ENCODE assay signal across 13 cellular contexts in genomic region chr14:92470215-92470614, GRCh38. TPM values are rescaled to one million over a fixed set of nuclear protein-coding genes. Genes with fewer than 3 reads are reported as not detected.
DNase-seq lines count a peak whose midpoint lies in the region; ATAC-seq and TF ChIP-seq lines count a peak whose summit lies in the region.
"Had no signal": no experiment of that assay in that cellular context is flagged by ENCODE, and none has a peak within 500 bp of the region (broad histone marks: within the 10 kb centered on the region; RNA-seq: fewer than 3 reads in every experiment).

No MANE protein-coding gene starts in this region.

- H3K4me1 ChIP-seq in right lobe of liver (peaks cover 0 to 8% (median 0%) of the 10 kb centered on the region in 4 donors), A673 (ENCODE audit: insufficient read depth, low read length, poor library complexity, severe bottlenecking) (no peaks in the 10 kb centered on the region)
- H3K4me1 ChIP-seq: neural progenitor cell, stomach had no signal

- H3K36me3 Mint-ChIP-seq in osteocyte (ENCODE audit: unreplicated experiment), result no peaks in the 10 kb centered on the region
- H3K36me3 Mint-ChIP-seq: IgD-negative memory B cell, neural progenitor cell had no signal

- no peaks in the 10 kb centered on the region for H3K27me3 Mint-ChIP-seq in osteocyte (ENCODE audit: unreplicated experiment)

- H3K27me3 ChIP-seq in right lobe of liver (no peaks in the 10 kb centered on the region), A673 (replicated peaks; ENCODE audit: insufficient read depth, low read depth, low read length, poor library complexity) (no peaks in the 10 kb centered on the region)
- H3K27me3 ChIP-seq: neural progenitor cell, stomach had no signal

- TF ChIP-seq CTCF in choroid plexus epithelial cell (conservative IDR thresholded peaks at IDR 0.05; ENCODE audit: low read depth, low read length), result no peak
- TF ChIP-seq CTCF in osteocyte (IDR thresholded peaks at IDR 0.05), result no peak
- no peak for TF ChIP-seq CTCF in right lobe of liver (IDR thresholded peaks at IDR 0.05)
- TF ChIP-seq CTCF in A673 (conservative IDR thresholded peaks at IDR 0.05; ENCODE audit: low read depth, low read length), result no peak

- H3K4me3 ChIP-seq in choroid plexus epithelial cell (ENCODE audit: low read depth, low read length) (no peak overlapping the region), right lobe of liver (no peak overlapping the region), A673 (ENCODE audit: low read depth, low read length, poor library complexity, severe bottlenecking) (no peak overlapping the region)
- H3K4me3 ChIP-seq: neural progenitor cell, stomach had no signal

- no TSS peak for BruUV-seq in A673 (replicated peaks; lab: Mats Ljungman, UMichigan)

- peak overlapping the region; percentile 34 for H3K27ac Mint-ChIP-seq in osteocyte (ENCODE audit: unreplicated experiment)
- H3K27ac Mint-ChIP-seq: neural progenitor cell had no signal

- no peaks in the 10 kb centered on the region for H3K9me3 ChIP-seq in right lobe of liver
- H3K9me3 ChIP-seq in A673 (ENCODE audit: low read depth, low read length, poor library complexity, severe bottlenecking), result peaks cover 5% of the 10 kb centered on the region

- WGBS in right lobe of liver (ENCODE audit: insufficient coverage, low coverage, low lambda C conversion rate, missing lambda C conversion rate), result 94% methylated on average over 2 of the region's 3 CpGs

- DNase-seq in EH (ENCODE audit: low read depth) (peak; percentile 87), NCI-H2171 (lab: John Stamatoyannopoulos, UW) (peak; percentile 28), choroid plexus epithelial cell (ENCODE audit: low read depth) (peak; percentile 31), osteocyte (ENCODE audit: extremely low spot score, unreplicated experiment) (no peak), DMS153 treated with DMSO at 0.1 percent for 48 hours (lab: John Stamatoyannopoulos, UW; ENCODE audit: unreplicated experiment) (no peak), right lobe of liver (no peak), A673 (ENCODE audit: low spot score) (no peak)
- DNase-seq: hippocampal formation, NCI-H69, stomach had no signal

- H3K9me3 Mint-ChIP-seq in osteocyte (ENCODE audit: unreplicated experiment), result peaks cover 17% of the 10 kb centered on the region

- POLR2A ChIA-PET in A673 (lab: Charles Lee; ENCODE audit: low non-redundant PET), result no interaction called here

- no peak for ATAC-seq in right lobe of liver
- ATAC-seq in GM21526 (IDR thresholded peaks at IDR 0.05; ENCODE audit: low FRiP score, unreplicated experiment), result no peak

- H3K36me3 ChIP-seq in right lobe of liver (no peaks in the 10 kb centered on the region), A673 (ENCODE audit: insufficient read depth, low read length, poor library complexity, severe bottlenecking) (no peaks in the 10 kb centered on the region)
- H3K36me3 ChIP-seq: neural progenitor cell, stomach had no signal

- H3K27ac ChIP-seq in right lobe of liver (no peak overlapping the region), A673 (ENCODE audit: low read depth, low read length, poor library complexity, severe bottlenecking) (no peak overlapping the region)
- H3K27ac ChIP-seq: neural progenitor cell, stomach had no signal

- CTCF ChIA-PET in A673 (lab: Charles Lee), result no interaction called here

- intact Hi-C loops in right lobe of liver (cut with DNase I) (no loop called here), A673 (cut with micrococcal nuclease; ENCODE audit: unreplicated experiment) (no loop called here)

- no peak for TF ChIP-seq POLR2A in right lobe of liver (IDR thresholded peaks at IDR 0.05)

- H3K4me1 Mint-ChIP-seq in osteocyte (ENCODE audit: unreplicated experiment), result peaks cover 36% of the 10 kb centered on the region

- no peak overlapping the region for H3K4me3 Mint-ChIP-seq in osteocyte (ENCODE audit: unreplicated experiment)
- H3K4me3 Mint-ChIP-seq: neural progenitor cell had no signal

RNA-seq across cellular contexts. Expression of gene RIN3, which starts 43.4 kb away (rescaled TPM):
- total RNA-seq in osteocyte (26.7 and 31.3 TPM in 2 replicates), right lobe of liver (10 to 100 TPM; 10.7 to 20.4 (median 18.9) TPM), A673 (2021) (2.4 and 2.5 TPM in 2 replicates)

Comparison
In these comparisons a context has a peak if more than half of its experiments do, and no peak if none do; other contexts are left out.
1. DNase-seq: peak in EH (single experiment), NCI-H2171 (single experiment) and choroid plexus epithelial cell (single experiment); none in osteocyte (single experiment), DMS153 treated with DMSO at 0.1 percent for 48 hours (single experiment), right lobe of liver (0 of 3) and A673 (single experiment).